In genomic region chr15:74784426-74784825, GRCh38 we compare ENCODE assay signal across 9 cellular contexts. TPM values are rescaled to one million over a fixed set of nuclear protein-coding genes. Genes with fewer than 3 reads are reported as not detected.
DNase-seq lines count a peak whose midpoint lies in the region; ATAC-seq and TF ChIP-seq lines count a peak whose summit lies in the region.
"Had no signal": no experiment of that assay in that cellular context is flagged by ENCODE, and none has a peak within 500 bp of the region (broad histone marks: within the 10 kb centered on the region; RNA-seq: fewer than 3 reads in every experiment).

No MANE protein-coding gene starts in this region.

- H3K27ac Mint-ChIP-seq in activated B cell treated with CpG ODN at 0.5 μM for 24 hours (peak overlapping the region; percentile 99), type B pancreatic cell (no peak overlapping the region)

- H3K36me3 Mint-ChIP-seq in activated B cell treated with CpG ODN at 0.5 μM for 24 hours (ENCODE audit: low read depth) = peaks cover 58% of the 10 kb centered on the region
- H3K36me3 Mint-ChIP-seq in type B pancreatic cell = no peaks in the 10 kb centered on the region

- H3K4me1 ChIP-seq in left ventricle myocardium inferior (peaks cover 87% of the 10 kb centered on the region), right lobe of liver (peaks cover 0 to 70% (median 40%) of the 10 kb centered on the region in 4 donors)

- ATAC-seq in left cardiac atrium = no peak
- ATAC-seq in activated B cell treated with CpG ODN at 0.5 μM for 24 hours (ENCODE audit: low read depth) = no peak
- no peak for ATAC-seq in right lobe of liver
- ATAC-seq in GM18520 (IDR thresholded peaks at IDR 0.05; ENCODE audit: unreplicated experiment) = no peak

- no peaks in the 10 kb centered on the region for H3K9me3 ChIP-seq in left ventricle myocardium inferior (replicated peaks)
- H3K9me3 ChIP-seq in right lobe of liver = no peaks in the 10 kb centered on the region

- POLR2A ChIA-PET in activated B cell treated with CpG ODN at 0.5 μM for 24 hours (lab: Charles Lee) = interaction anchor here (1.0 to 32.5 kb wide), 7 partner anchors 5 to 400 kb away, joined by 3 to 2569 read pairs (median 6); partner anchors contain the start of genes CLK3, CSK and FAM219B

- DNase-seq in left ventricle myocardium inferior = no peak
- no peak for DNase-seq in left cardiac atrium
- DNase-seq in activated B cell treated with CpG ODN at 0.5 μM for 24 hours = no peak
- no peak for DNase-seq in right lobe of liver
- DNase-seq in type B pancreatic cell (ENCODE audit: extremely low spot score, unreplicated experiment) = no peak
- no peak for DNase-seq in NCI-H345 (lab: John Stamatoyannopoulos, UW)
- DNase-seq in SK-N-DZ (ENCODE audit: low spot score) = no peak

- no peak for TF ChIP-seq POLR2A in right lobe of liver (IDR thresholded peaks at IDR 0.05)

- intact Hi-C loops in left ventricle myocardium inferior (cut with micrococcal nuclease) (no loop called here), left cardiac atrium (cut with DNase I) (loop anchor here (5.0 to 10.0 kb wide), 3 partner anchors 50 to 153 kb away; partner anchors contain the start of genes COX5A (in 1 of the 2) and FAM219B (in 1 of the 2)), activated B cell treated with CpG ODN at 0.5 μM for 24 hours (cut with micrococcal nuclease) (loop anchor here (5.0 kb wide), 1 partner anchor 792 kb away; the partner anchor contains the start of genes PML and STOML1), right lobe of liver (cut with DNase I) (no loop called here)

- no peaks in the 10 kb centered on the region for H3K9me3 Mint-ChIP-seq in activated B cell treated with CpG ODN at 0.5 μM for 24 hours
- no peaks in the 10 kb centered on the region for H3K9me3 Mint-ChIP-seq in type B pancreatic cell

- CTCF ChIA-PET in activated B cell treated with CpG ODN at 0.5 μM for 24 hours (lab: Charles Lee) = interaction anchor here (0.9 to 18.7 kb wide), 7 partner anchors 13 to 166 kb away, joined by 3 to 1146 read pairs (median 3); no protein-coding TSS in a partner anchor

- H3K4me3 Mint-ChIP-seq in activated B cell treated with CpG ODN at 0.5 μM for 24 hours = peak overlapping the region; percentile 94
- H3K4me3 Mint-ChIP-seq in type B pancreatic cell = peak overlapping the region; percentile 79

- peak overlapping the region; percentile 84 for H3K4me3 ChIP-seq in left ventricle myocardium inferior
- peak overlapping the region in 1 of 3 donors; percentile 66 for H3K4me3 ChIP-seq in right lobe of liver
- H3K4me3 ChIP-seq: lung had no signal

- H3K36me3 ChIP-seq in left ventricle myocardium inferior (no peaks in the 10 kb centered on the region), right lobe of liver (no peaks in the 10 kb centered on the region)

- H3K27ac ChIP-seq in left ventricle myocardium inferior (replicated peaks) (peak overlapping the region; percentile 98), right lobe of liver (peak overlapping the region; percentile 21 to 94 (median 81))

- H3K27me3 ChIP-seq in left ventricle myocardium inferior (ENCODE audit: low read depth) (no peaks in the 10 kb centered on the region), right lobe of liver (no peaks in the 10 kb centered on the region)

- WGBS in right lobe of liver (ENCODE audit: insufficient coverage, low coverage, low lambda C conversion rate, missing lambda C conversion rate) = 66% methylated on average over 3 of the region's 5 CpGs

- H3K27me3 Mint-ChIP-seq in activated B cell treated with CpG ODN at 0.5 μM for 24 hours (no peaks in the 10 kb centered on the region), type B pancreatic cell (no peaks in the 10 kb centered on the region)

- H3K4me1 Mint-ChIP-seq in activated B cell treated with CpG ODN at 0.5 μM for 24 hours = peaks cover 81% of the 10 kb centered on the region
- H3K4me1 Mint-ChIP-seq in type B pancreatic cell (ENCODE audit: unreplicated experiment) = peaks cover 56% of the 10 kb centered on the region

- TF ChIP-seq CTCF in left ventricle myocardium inferior (IDR thresholded peaks at IDR 0.05; ENCODE audit: borderline replicate concordance) (no peak), activated B cell treated with CpG ODN at 0.5 μM for 24 hours (IDR thresholded peaks at IDR 0.05) (no peak), right lobe of liver (IDR thresholded peaks at IDR 0.05) (no peak), type B pancreatic cell (conservative IDR thresholded peaks at IDR 0.05) (no peak)

RNA-seq across cellular contexts. Expression of gene CSK, which starts 2.5 kb away (rescaled TPM):
- total RNA-seq in left ventricle myocardium inferior (34.0 TPM), left cardiac atrium (10 to 100 TPM; 49.7 to 59.2 TPM), activated B cell treated with CpG ODN at 0.5 μM for 24 hours (540 and 557 TPM in 2 replicates), right lobe of liver (10 to 100 TPM; 22.2 to 50.9 (median 32.7) TPM), type B pancreatic cell (ENCODE audit: low replicate concordance) (77.4 and 102 TPM in 2 replicates)
- 47.3 and 50.9 TPM in 2 replicates for polyA plus RNA-seq in SK-N-DZ (2014; cell fraction: cytosol; rRNA removed)
- 87.5 and 113 TPM in 2 replicates for polyA plus RNA-seq in SK-N-DZ (2014; cell fraction: nucleus; rRNA removed)

RNA-seq across cellular contexts. Expression of gene LMAN1L, which starts 28.2 kb away (rescaled TPM):
- 8.1 TPM for total RNA-seq in left ventricle myocardium inferior
- 100 to 1,000 TPM in 1 of 2 donors, 10 to 100 TPM in 1; 72.9 to 110 TPM for total RNA-seq in left cardiac atrium
- 1.0 and 2.2 TPM in 2 replicates for total RNA-seq in activated B cell treated with CpG ODN at 0.5 μM for 24 hours
- total RNA-seq in right lobe of liver = not detected
- not detected in 2 replicates for total RNA-seq in type B pancreatic cell (ENCODE audit: low replicate concordance)
- polyA plus RNA-seq in SK-N-DZ (2014; cell fraction: cytosol; rRNA removed) = not detected in 2 replicates
- 1.2 TPM in 1 of 2 replicates, not detected in the other for polyA plus RNA-seq in SK-N-DZ (2014; cell fraction: nucleus; rRNA removed)

RNA-seq across cellular contexts. Expression of gene CYP1A2, which starts 35.8 kb away (rescaled TPM):
- total RNA-seq in left ventricle myocardium inferior (not detected), left cardiac atrium (under 1 TPM in 1 of 2 donors, not detected in 1; 0.12 TPM), activated B cell treated with CpG ODN at 0.5 μM for 24 hours (0.16 TPM in 1 of 2 replicates, not detected in the other), right lobe of liver (100 to 1,000 TPM in 2 of 6 experiments, 10 to 100 TPM in 2, 1 to 10 TPM in 1, under 1 TPM in 1; 0.81 to 235 (median 65.0) TPM), type B pancreatic cell (ENCODE audit: low replicate concordance) (1.6 TPM in 1 of 2 replicates, not detected in the other)
- polyA plus RNA-seq in SK-N-DZ (2014; cell fraction: cytosol; rRNA removed) = not detected in 2 replicates
- polyA plus RNA-seq in SK-N-DZ (2014; cell fraction: nucleus; rRNA removed) = not detected in 2 replicates

RNA-seq across cellular contexts. Expression of gene CPLX3, which starts 42.0 kb away (rescaled TPM):
- total RNA-seq in left ventricle myocardium inferior (1.2 TPM), left cardiac atrium (10 to 100 TPM; 11.0 to 24.5 TPM), activated B cell treated with CpG ODN at 0.5 μM for 24 hours (0.20 and 0.22 TPM in 2 replicates), right lobe of liver (not detected), type B pancreatic cell (ENCODE audit: low replicate concordance) (not detected in 2 replicates)
- 6.2 and 8.3 TPM in 2 replicates for polyA plus RNA-seq in SK-N-DZ (2014; cell fraction: cytosol; rRNA removed)
- polyA plus RNA-seq in SK-N-DZ (2014; cell fraction: nucleus; rRNA removed) = 2.9 and 6.4 TPM in 2 replicates
- total RNA-seq: lung had no signal

RNA-seq across cellular contexts. Expression of gene ULK3, which starts 58.5 kb away (rescaled TPM):
- 34.1 TPM for total RNA-seq in left ventricle myocardium inferior
- 10 to 100 TPM; 35.3 to 41.4 TPM for total RNA-seq in left cardiac atrium
- 43.6 and 52.1 TPM in 2 replicates for total RNA-seq in activated B cell treated with CpG ODN at 0.5 μM for 24 hours
- total RNA-seq in right lobe of liver = 10 to 100 TPM; 19.7 to 25.1 (median 22.1) TPM
- total RNA-seq in type B pancreatic cell (ENCODE audit: low replicate concordance) = 44.9 and 46.4 TPM in 2 replicates
- 44.6 and 52.1 TPM in 2 replicates for polyA plus RNA-seq in SK-N-DZ (2014; cell fraction: cytosol; rRNA removed)
- polyA plus RNA-seq in SK-N-DZ (2014; cell fraction: nucleus; rRNA removed) = 413 and 419 TPM in 2 replicates

Comparison
In these comparisons a context has a peak if more than half of its experiments do, and no peak if none do; other contexts are left out.
1. intact Hi-C loops: an anchor here in left cardiac atrium (5.0 to 10.0 kb wide) and activated B cell treated with CpG ODN at 0.5 μM for 24 hours (5.0 kb wide); none called in left ventricle myocardium inferior and right lobe of liver.